ENCODE assay signal across 8 cellular contexts in genomic region chr12:13534645-13535398, GRCh38.
DNase-seq lines count a peak whose midpoint lies in the region; ATAC-seq, FAIRE-seq and TF ChIP-seq lines count a peak whose summit lies in the region.

No MANE protein-coding gene starts in this region.

- no peak overlapping the region for H3K27ac ChIP-seq in osteoblast (ENCODE audit: low read depth, low read length)

- no peaks in the 10 kb centered on the region for H3K27me3 ChIP-seq in osteoblast (ENCODE audit: insufficient read depth, low read length)

- no peaks in the 10 kb centered on the region for H3K4me1 ChIP-seq in osteoblast (ENCODE audit: insufficient read depth, low read length)

- FAIRE-seq in frontal cortex (lab: Jason Lieb, UNC) = no peak

- TF ChIP-seq CTCF in osteoblast (IDR thresholded peaks at IDR 0.05; ENCODE audit: extremely low read depth, low read depth, low read length) = peak; percentile 99

- no peaks in the 10 kb centered on the region for H4K20me1 ChIP-seq in osteoblast (ENCODE audit: insufficient read depth, low read length)

- H3K4me1 Mint-ChIP-seq in activated CD4-positive, alpha-beta memory T cell treated with anti-CD3 and anti-CD28 coated beads for 36 hours (ENCODE audit: low read depth) = peaks cover 3% of the 10 kb centered on the region

- H3K4me2 ChIP-seq in osteoblast (ENCODE audit: insufficient read depth, low read length) = peak overlapping the region; percentile 71

- H3K9me3 Mint-ChIP-seq in activated CD4-positive, alpha-beta memory T cell treated with anti-CD3 and anti-CD28 coated beads for 36 hours = no peaks in the 10 kb centered on the region

- H3K27me3 Mint-ChIP-seq in activated CD4-positive, alpha-beta memory T cell treated with anti-CD3 and anti-CD28 coated beads for 36 hours = peaks cover 14% of the 10 kb centered on the region

- CTCF ChIA-PET in activated CD4-positive, alpha-beta memory T cell treated with anti-CD3 and anti-CD28 coated beads for 36 hours (lab: Charles Lee) = interaction anchor here (0.5 to 3.0 kb wide), 17 partner anchors 8 to 280 kb away, joined by 3 to 12 read pairs (median 4); no protein-coding TSS in a partner anchor

- H3K79me2 ChIP-seq in osteoblast (ENCODE audit: insufficient read depth, low read length) = no peaks in the 10 kb centered on the region

- no peak overlapping the region for H3K4me3 Mint-ChIP-seq in activated CD4-positive, alpha-beta memory T cell treated with anti-CD3 and anti-CD28 coated beads for 36 hours

- H3K9me3 ChIP-seq in osteoblast (ENCODE audit: low read depth, low read length) = no peaks in the 10 kb centered on the region

- intact Hi-C loops in activated CD4-positive, alpha-beta memory T cell treated with anti-CD3 and anti-CD28 coated beads for 36 hours (cut with micrococcal nuclease) = loop anchor here (2.0 to 10.0 kb wide), 2 partner anchors 172 to 260 kb away; no protein-coding TSS in a partner anchor

- H2AFZ ChIP-seq in osteoblast (ENCODE audit: low read length) = peak overlapping the region; percentile 83

- no peaks in the 10 kb centered on the region for H3K36me3 ChIP-seq in osteoblast (ENCODE audit: insufficient read depth, low read length)

- no peaks in the 10 kb centered on the region for H3K36me3 Mint-ChIP-seq in activated CD4-positive, alpha-beta memory T cell treated with anti-CD3 and anti-CD28 coated beads for 36 hours

- ATAC-seq in HG03175 (IDR thresholded peaks at IDR 0.05; ENCODE audit: unreplicated experiment) (no peak), HG03520 (IDR thresholded peaks at IDR 0.05; ENCODE audit: unreplicated experiment) (no peak)

- DNase-seq in activated T-cell treated with anti-CD3 and anti-CD28 coated beads for 24 hours (ENCODE audit: low read depth) (peak; percentile 4), activated T-cell treated with anti-CD3 and anti-CD28 coated beads for 4 hours (no peak), NCI-H1092 (lab: John Stamatoyannopoulos, UW) (peak; percentile 85), frontal cortex (ENCODE audit: low spot score in 2 of 2) (peak; percentile 3 to 20), osteoblast (ENCODE audit: insufficient read length, low spot score, missing footprints) (peak; percentile 60)
- DNase-seq in activated CD4-positive, alpha-beta memory T cell treated with anti-CD3 and anti-CD28 coated beads for 36 hours = peak; percentile 56

- H3K4me3 ChIP-seq in osteoblast (ENCODE audit: insufficient read depth, low read length) = peak overlapping the region; percentile 35

- H3K27ac Mint-ChIP-seq in activated CD4-positive, alpha-beta memory T cell treated with anti-CD3 and anti-CD28 coated beads for 36 hours = no peak overlapping the region

- POLR2A ChIA-PET in activated CD4-positive, alpha-beta memory T cell treated with anti-CD3 and anti-CD28 coated beads for 36 hours (lab: Charles Lee) = no interaction called here
